ENCODE assay signal across 1 cellular context in the genomic region with DNA sequence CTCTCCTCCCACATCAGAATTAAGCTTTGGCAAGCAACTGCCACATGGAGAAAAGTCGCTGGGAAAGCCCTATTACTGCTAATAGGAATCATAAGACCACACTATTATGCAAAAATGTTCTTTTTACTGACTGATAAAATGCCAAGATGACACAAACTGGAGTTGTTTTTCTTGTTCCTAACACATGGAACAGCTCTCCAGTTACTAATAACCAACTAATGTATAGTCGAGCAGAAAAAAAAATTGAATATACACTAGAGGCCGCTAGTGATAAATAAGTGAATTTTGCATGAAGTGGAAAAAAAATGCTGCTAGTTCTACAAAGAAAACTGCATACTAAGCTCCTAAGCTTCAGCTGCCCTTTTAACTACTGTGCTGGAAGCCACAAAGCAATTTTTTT.
TF ChIP-seq lines count a peak whose summit lies in the region.

No MANE protein-coding gene starts in this region.

TF ChIP-seq in SK-N-SH, 30 proteins besides CTCF, POLR2A, EP300 and RAD21 (continued from another document):
- TF ChIP-seq CHD2 (IDR thresholded peaks at IDR 0.05; ENCODE audit: low read length, partially characterized antibody) (no peak), POLR2AphosphoS5 (IDR thresholded peaks at IDR 0.05; ENCODE audit: low read depth, low read length) (no peak), RFX5 (IDR thresholded peaks at IDR 0.05; ENCODE audit: low read length) (no peak), NFIC (IDR thresholded peaks at IDR 0.05; ENCODE audit: borderline replicate concordance) (no peak), GABPA (IDR thresholded peaks at IDR 0.05; ENCODE audit: low read depth) (no peak), RCOR1 (IDR thresholded peaks at IDR 0.05; ENCODE audit: low read length) (no peak), JUND (IDR thresholded peaks at IDR 0.05) (no peak)
TF ChIP-seq in SK-N-SH: peak in this region for 0.
